13 cellular contexts compared by ENCODE assay signal in genomic region chr14:37588667-37588955, GRCh38. TPM values are rescaled to one million over a fixed set of nuclear protein-coding genes. Genes with fewer than 3 reads are reported as not detected.
DNase-seq lines count a peak whose midpoint lies in the region; ATAC-seq lines count a peak whose summit lies in the region.
"Had no signal": no experiment of that assay in that cellular context is flagged by ENCODE, and none has a peak within 500 bp of the region (broad histone marks: within the 10 kb centered on the region; RNA-seq: fewer than 3 reads in every experiment).

No MANE protein-coding gene starts in this region.

- H3K4me3 ChIP-seq in ectodermal cell (ENCODE audit: insufficient read depth, low read depth, low read length) (peak overlapping the region; percentile 34), muscle layer of duodenum (ENCODE audit: low read depth in 1 of 2, low read length in 2 of 2) (peak overlapping the region in 1 of 2 donors; percentile 42)
- H3K4me3 ChIP-seq: BLaER1 treated with 17β-estradiol and CSF1 and Interleukin-3, amounts not matched to agents 10 nM and 100 nM had no signal

- intact Hi-C loops in head of caudate nucleus (cut with DNase I), result loop anchor here (10.0 kb wide), 1 partner anchor 934 kb away; no protein-coding TSS in a partner anchor

- WGBS in ectodermal cell, 2 experiments, result 2 to 3% methylated on average over 5 to 6 of the region's 6 CpGs

- H3K27me3 Mint-ChIP-seq in activated T-cell treated with anti-CD3 and anti-CD28 coated beads, Interleukin-2, amount 50 U/mL, for 4 hours (ENCODE audit: low read depth), result peaks cover 80% of the 10 kb centered on the region
- peaks cover 91% of the 10 kb centered on the region for H3K27me3 Mint-ChIP-seq in stimulated activated naive CD8-positive, alpha-beta T cell treated with anti-CD3 and anti-CD28 coated beads, Interleukin-15, amount 100 ng/mL, for 72 hours

- DNase-seq in DMS153 treated with DMSO at 0.1 percent for 48 hours (lab: John Stamatoyannopoulos, UW; ENCODE audit: unreplicated experiment), result peak; percentile 73
- peak in 2 of 3 experiments; percentile 82 to 96 for DNase-seq in NCI-H1417 (lab: John Stamatoyannopoulos, UW)
- no peak for DNase-seq in activated T-cell treated with anti-CD3 and anti-CD28 coated beads, Interleukin-2, amount 50 U/mL, for 4 hours
- DNase-seq in stimulated activated naive CD8-positive, alpha-beta T cell treated with anti-CD3 and anti-CD28 coated beads, Interleukin-15, amount 100 ng/mL, for 72 hours, result no peak
- DNase-seq in EL, result no peak
- DNase-seq in head of caudate nucleus, result no peak
- DNase-seq: activated naive CD8-positive, alpha-beta T cell treated with anti-CD3 and anti-CD28 coated beads, Interleukin-2, amount 10 ng/mL, durations not matched to agents 7 days and 5 days; cortex of kidney; MM.1S; T-helper 17 cell had no signal

- H3K4me3 Mint-ChIP-seq in activated T-cell treated with anti-CD3 and anti-CD28 coated beads, Interleukin-2, amount 50 U/mL, for 4 hours, result no peak overlapping the region
- no peak overlapping the region for H3K4me3 Mint-ChIP-seq in stimulated activated naive CD8-positive, alpha-beta T cell treated with anti-CD3 and anti-CD28 coated beads, Interleukin-15, amount 100 ng/mL, for 72 hours
- H3K4me3 Mint-ChIP-seq: activated naive CD8-positive, alpha-beta T cell treated with anti-CD3 and anti-CD28 coated beads, Interleukin-2, amount 10 ng/mL, durations not matched to agents 7 days and 5 days; T-helper 17 cell had no signal

- H3K9me3 ChIP-seq in ectodermal cell (ENCODE audit: control insufficient read depth, low read length), result no peaks in the 10 kb centered on the region
- H3K9me3 ChIP-seq in muscle layer of duodenum (ENCODE audit: control insufficient read depth in 1 of 2, low read length in 2 of 2), result peaks cover 3 to 6% of the 10 kb centered on the region in 2 donors

- H3K36me3 ChIP-seq in ectodermal cell (ENCODE audit: control insufficient read depth, insufficient read depth, low read length) (no peaks in the 10 kb centered on the region), muscle layer of duodenum (ENCODE audit: control insufficient read depth in 1 of 2, insufficient read depth in 2 of 2, low read length in 2 of 2) (no peaks in the 10 kb centered on the region)
- H3K36me3 ChIP-seq: BLaER1 treated with 17β-estradiol and CSF1 and Interleukin-3, amounts not matched to agents 10 nM and 100 nM had no signal

- H3K27ac Mint-ChIP-seq in stimulated activated naive CD8-positive, alpha-beta T cell treated with anti-CD3 and anti-CD28 coated beads, Interleukin-15, amount 100 ng/mL, for 72 hours, result no peak overlapping the region
- H3K27ac Mint-ChIP-seq: activated naive CD8-positive, alpha-beta T cell treated with anti-CD3 and anti-CD28 coated beads, Interleukin-2, amount 10 ng/mL, durations not matched to agents 7 days and 5 days; T-helper 17 cell had no signal

- no peaks in the 10 kb centered on the region for H3K4me1 Mint-ChIP-seq in activated T-cell treated with anti-CD3 and anti-CD28 coated beads, Interleukin-2, amount 50 U/mL, for 4 hours (ENCODE audit: low read depth)
- H3K4me1 Mint-ChIP-seq in stimulated activated naive CD8-positive, alpha-beta T cell treated with anti-CD3 and anti-CD28 coated beads, Interleukin-15, amount 100 ng/mL, for 72 hours, result peaks cover 12% of the 10 kb centered on the region
- H3K4me1 Mint-ChIP-seq: activated naive CD8-positive, alpha-beta T cell treated with anti-CD3 and anti-CD28 coated beads, Interleukin-2, amount 10 ng/mL, durations not matched to agents 7 days and 5 days; T-helper 17 cell had no signal

- no peak for ATAC-seq in activated T-cell treated with anti-CD3 and anti-CD28 coated beads, Interleukin-2, amount 50 U/mL, for 4 hours
- no peak for ATAC-seq in stimulated activated naive CD8-positive, alpha-beta T cell treated with anti-CD3 and anti-CD28 coated beads, Interleukin-15, amount 100 ng/mL, for 72 hours
- ATAC-seq: T-helper 17 cell had no signal

- H3K27me3 ChIP-seq in ectodermal cell (ENCODE audit: control insufficient read depth, insufficient read depth, low read length, poor library complexity, severe bottlenecking) (peaks cover 100% of the 10 kb centered on the region), muscle layer of duodenum (ENCODE audit: low read depth, low read length) (peaks cover 77% of the 10 kb centered on the region)
- H3K27me3 ChIP-seq: BLaER1 treated with 17β-estradiol and CSF1 and Interleukin-3, amounts not matched to agents 10 nM and 100 nM had no signal

- H3K4me1 ChIP-seq in ectodermal cell (ENCODE audit: control insufficient read depth, insufficient read depth, low read length) (peaks cover 43% of the 10 kb centered on the region), muscle layer of duodenum (ENCODE audit: control insufficient read depth in 1 of 2, insufficient read depth in 2 of 2, low read length in 2 of 2) (peaks cover 0 to 33% of the 10 kb centered on the region in 2 donors)
- H3K4me1 ChIP-seq: BLaER1 treated with 17β-estradiol and CSF1 and Interleukin-3, amounts not matched to agents 10 nM and 100 nM had no signal

- peaks cover 7% of the 10 kb centered on the region for H3K9me3 Mint-ChIP-seq in activated T-cell treated with anti-CD3 and anti-CD28 coated beads, Interleukin-2, amount 50 U/mL, for 4 hours
- peaks cover 18 to 22% of the 10 kb centered on the region in 2 donors for H3K9me3 Mint-ChIP-seq in stimulated activated naive CD8-positive, alpha-beta T cell treated with anti-CD3 and anti-CD28 coated beads, Interleukin-15, amount 100 ng/mL, for 72 hours

- no peak overlapping the region for H3K27ac ChIP-seq in ectodermal cell (ENCODE audit: insufficient read depth, low read depth, low read length, poor library complexity, severe bottlenecking)
- H3K27ac ChIP-seq in muscle layer of duodenum (ENCODE audit: low read length), result peak overlapping the region; percentile 70
- H3K27ac ChIP-seq: BLaER1 treated with 17β-estradiol and CSF1 and Interleukin-3, amounts not matched to agents 10 nM and 100 nM had no signal

- H3K36me3 Mint-ChIP-seq in activated T-cell treated with anti-CD3 and anti-CD28 coated beads, Interleukin-2, amount 50 U/mL, for 4 hours (ENCODE audit: insufficient read depth), result no peaks in the 10 kb centered on the region
- H3K36me3 Mint-ChIP-seq: activated naive CD8-positive, alpha-beta T cell treated with anti-CD3 and anti-CD28 coated beads, Interleukin-2, amount 10 ng/mL, durations not matched to agents 7 days and 5 days had no signal

RNA-seq across cellular contexts. Expression of gene FOXA1, which starts 6.4 kb away (rescaled TPM):
- 0.76 TPM for polyA plus RNA-seq in ectodermal cell (2013, experiment 1 of 4)
- polyA plus RNA-seq in ectodermal cell (2013, experiment 2 of 4), result 1.1 TPM
- polyA plus RNA-seq in ectodermal cell (2013, experiment 3 of 4), result 1.2 TPM
- 1.4 TPM for polyA plus RNA-seq in ectodermal cell (2013, experiment 4 of 4)
- under 1 TPM; 0.34 to 0.68 (median 0.35) TPM for total RNA-seq in activated T-cell treated with anti-CD3 and anti-CD28 coated beads, Interleukin-2, amount 50 U/mL, for 4 hours
- total RNA-seq: activated naive CD8-positive, alpha-beta T cell treated with anti-CD3 and anti-CD28 coated beads, Interleukin-2, amount 10 ng/mL, durations not matched to agents 7 days and 5 days; T-helper 17 cell had no signal

RNA-seq across cellular contexts. Expression of gene TTC6, which starts 6.8 kb away (rescaled TPM):
- not detected for polyA plus RNA-seq in ectodermal cell (2013, experiment 1 of 4)
- 0.34 TPM for polyA plus RNA-seq in ectodermal cell (2013, experiment 2 of 4)
- polyA plus RNA-seq in ectodermal cell (2013, experiment 3 of 4), result 0.43 TPM
- polyA plus RNA-seq in ectodermal cell (2013, experiment 4 of 4), result 0.08 TPM
- not detected for total RNA-seq in activated T-cell treated with anti-CD3 and anti-CD28 coated beads, Interleukin-2, amount 50 U/mL, for 4 hours
- total RNA-seq: activated naive CD8-positive, alpha-beta T cell treated with anti-CD3 and anti-CD28 coated beads, Interleukin-2, amount 10 ng/mL, durations not matched to agents 7 days and 5 days; T-helper 17 cell had no signal

Comparison
In these comparisons a context has a peak if more than half of its experiments do, and no peak if none do; other contexts are left out.
1. DNase-seq: peak in DMS153 treated with DMSO at 0.1 percent for 48 hours (single experiment) and NCI-H1417 (2 of 3); none in activated T-cell treated with anti-CD3 and anti-CD28 coated beads, Interleukin-2, amount 50 U/mL, for 4 hours (single experiment), stimulated activated naive CD8-positive, alpha-beta T cell treated with anti-CD3 and anti-CD28 coated beads, Interleukin-15, amount 100 ng/mL, for 72 hours (0 of 2), EL (single experiment) and head of caudate nucleus (0 of 42).